2 cellular contexts compared by ENCODE assay signal in the genomic region with DNA sequence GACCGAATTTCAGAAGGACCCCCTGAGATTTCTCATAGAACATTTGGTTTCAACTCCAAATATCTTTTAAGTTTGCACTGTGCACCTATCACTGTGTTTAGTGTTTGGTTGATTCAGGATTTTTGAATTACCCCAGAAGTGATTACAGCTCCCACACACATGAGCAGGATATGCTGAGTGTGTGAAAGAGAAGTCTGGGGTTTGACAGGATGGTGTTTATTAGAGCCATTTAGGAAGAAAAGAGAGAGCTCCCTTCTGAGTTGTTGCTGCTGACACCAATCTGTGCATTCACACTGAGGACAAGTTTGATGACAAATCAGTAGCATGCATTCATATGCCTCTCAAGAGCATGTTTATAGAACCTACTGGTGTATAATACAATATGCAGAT.
TF ChIP-seq lines count a peak whose summit lies in the region.

No MANE protein-coding gene starts in this region.

TF ChIP-seq in SK-N-SH, 30 proteins besides CTCF, POLR2A, EP300 and RAD21:
- TF ChIP-seq TCF12 (IDR thresholded peaks at IDR 0.05) (no peak), EZH2phosphoT487 (IDR thresholded peaks at IDR 0.05; ENCODE audit: borderline replicate concordance, low read depth) (no peak), GATA2 (CRISPR knock-in tag; IDR thresholded peaks at IDR 0.05) (no peak), ZBTB33 (IDR thresholded peaks at IDR 0.05; ENCODE audit: borderline replicate concordance, low read depth) (no peak)
- TF ChIP-seq, protein P1, sequence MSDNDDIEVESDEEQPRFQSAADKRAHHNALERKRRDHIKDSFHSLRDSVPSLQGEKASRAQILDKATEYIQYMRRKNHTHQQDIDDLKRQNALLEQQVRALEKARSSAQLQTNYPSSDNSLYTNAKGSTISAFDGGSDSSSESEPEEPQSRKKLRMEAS (IDR thresholded peaks at IDR 0.05; ENCODE audit: low read depth): no peak

TF ChIP-seq in HEK293T, 16 proteins besides CTCF, POLR2A, EP300 and RAD21:
- TF ChIP-seq ZNF384 (IDR thresholded peaks at IDR 0.05): no peak
- no peak for TF ChIP-seq FOXA1 (IDR thresholded peaks at IDR 0.05)
